23 cellular contexts compared by ENCODE assay signal in genomic region chr3:29639621-29640290, GRCh38.
A peak's percentile ranks its signal among the peaks of the same experiment; 100 is the strongest.
DNase-seq lines count a peak whose midpoint lies in the region; ATAC-seq, FAIRE-seq and TF ChIP-seq lines count a peak whose summit lies in the region.
"Had no signal": no experiment of that assay in that cellular context is flagged by ENCODE, and none has a peak within 500 bp of the region (broad histone marks: within the 10 kb centered on the region; RNA-seq: fewer than 3 reads in every experiment).

No MANE protein-coding gene starts in this region.

- H3K4me1 Mint-ChIP-seq in naive thymus-derived CD8-positive, alpha-beta T cell: no peaks in the 10 kb centered on the region
- H3K4me1 Mint-ChIP-seq: activated CD4-positive, alpha-beta T cell treated with anti-CD3 and anti-CD28 coated beads, Interleukin-2, amount 10 ng/mL, durations not matched to agents 24 days and 14 days; CD14-positive monocyte; T-cell had no signal

- no peak overlapping the region for H4K91ac ChIP-seq in H1 (replicated peaks; ENCODE audit: insufficient read length, low read length)

- no peak overlapping the region for H3K23ac ChIP-seq in H1 (ENCODE audit: insufficient read length)

- no peak overlapping the region for H2BK15ac ChIP-seq in H1 (ENCODE audit: low read length)

- no peak overlapping the region for H3K14ac ChIP-seq in H1 (ENCODE audit: insufficient read length)

- H3K27me3 ChIP-seq in HUES48 (ENCODE audit: control insufficient read depth, insufficient read depth, low read length) (no peaks in the 10 kb centered on the region), H1 (replicated peaks in 1 of 4; ENCODE audit: control insufficient read depth in 3 of 4, extremely low read depth in 1 of 4, insufficient read depth in 3 of 4, low read length in 3 of 4) (no peaks in the 10 kb centered on the region)
- H3K27me3 ChIP-seq: uterus had no signal

- H2BK20ac ChIP-seq in H1 (ENCODE audit: low read length): no peak overlapping the region

- TF ChIP-seq RAD21 in A549 (conservative IDR thresholded peaks at IDR 0.05 in 1 of 2, IDR thresholded peaks at IDR 0.05 in 1 of 2) (no peak), H1 (IDR thresholded peaks at IDR 0.05 in 1 of 2, conservative IDR thresholded peaks at IDR 0.05 in 1 of 2; ENCODE audit: low read depth in 2 of 2, low read length in 2 of 2) (no peak)

- peaks cover 0 to 19% (median 5%) of the 10 kb centered on the region in 5 donors for H3K27me3 Mint-ChIP-seq in naive thymus-derived CD8-positive, alpha-beta T cell
- H3K27me3 Mint-ChIP-seq: activated CD4-positive, alpha-beta T cell treated with anti-CD3 and anti-CD28 coated beads, Interleukin-2, amount 10 ng/mL, durations not matched to agents 24 days and 14 days; progenitor cell of endocrine pancreas; T-cell had no signal

- H3K56ac ChIP-seq in H1 (replicated peaks; ENCODE audit: insufficient read length, low read depth, low read length): peak overlapping the region; percentile 70

- H4K5ac ChIP-seq in H1 (ENCODE audit: insufficient read length, low read depth, low read length): no peak overlapping the region

- DNase-seq in A549 (ENCODE audit: low read depth in 1 of 2, low spot score in 1 of 2) (no peak), H1 (ENCODE audit: low read depth in 1 of 2, low spot score in 2 of 2) (no peak), myocyte (ENCODE audit: low read depth) (peak; percentile 27), NCI-H187 (lab: John Stamatoyannopoulos, UW) (no peak), NCI-H1417 (lab: John Stamatoyannopoulos, UW) (no peak)
- no peak for DNase-seq in naive thymus-derived CD8-positive, alpha-beta T cell
- DNase-seq: activated CD4-positive, alpha-beta T cell treated with anti-CD3 and anti-CD28 coated beads, Interleukin-2, amount 10 ng/mL, durations not matched to agents 24 days and 14 days; activated gamma-delta T cell; GDM1; hypothalamus; Karpas-422; NCI-H1092 treated with DMSO at 0.1 percent for 48 hours; NCI-H526; nephron progenitor cell; substantia nigra; T-cell; uterus had no signal

- no peak overlapping the region for H2BK120ac ChIP-seq in H1 (replicated peaks; ENCODE audit: low read depth, low read length)

- H2AFZ ChIP-seq in H1 (ENCODE audit: low read length): no peak overlapping the region

- H3K4me2 ChIP-seq in A549 (peak overlapping the region; percentile 15; the same call in 2 of the 3 replicates), H1 (ENCODE audit: insufficient read depth in 1 of 2, low read depth in 2 of 2, low read length in 2 of 2) (peak overlapping the region in 1 of 2 experiments; percentile 18; a peak in 1 of 4 replicates)

- CTCF ChIA-PET in A549 (lab: Yijun Ruan, JAX): interaction anchor here (0.6 kb wide), 1 partner anchor 1959 kb away, joined by 3 read pairs; no protein-coding TSS in a partner anchor
- CTCF ChIA-PET in H1 (lab: Charles Lee; ENCODE audit: partially characterized antibody): interaction anchor here (0.6 to 1.1 kb wide), 2 partner anchors 229 to 303 kb away, joined by 3 read pairs; no protein-coding TSS in a partner anchor

- TF ChIP-seq EP300 in A549 (IDR thresholded peaks at IDR 0.05) (no peak), H1 (IDR thresholded peaks at IDR 0.05; ENCODE audit: borderline replicate concordance in 1 of 2, low read depth in 2 of 2, low read length in 2 of 2) (no peak)

- H2BK12ac ChIP-seq in H1 (ENCODE audit: low read depth, low read length): no peak overlapping the region; the same call in 1 of the 2 replicates

- no peaks in the 10 kb centered on the region for H3K36me3 Mint-ChIP-seq in naive thymus-derived CD8-positive, alpha-beta T cell
- H3K36me3 Mint-ChIP-seq: CD14-positive monocyte, T-cell had no signal

- peak; percentile 36 for FAIRE-seq in A549 (lab: Jason Lieb, UNC)
- FAIRE-seq in H1 (lab: Jason Lieb, UNC): no peak
- FAIRE-seq: keratinocyte had no signal

- WGBS in A549 (ENCODE audit: missing lambda C conversion rate): 62% methylated on average over 2 of the region's 2 CpGs
- 60% methylated on average over 2 of the region's 2 CpGs; no CpG with 5 or more reads in 1 of the 2 experiments for WGBS in H1 (ENCODE audit: extremely low coverage in 1 of 2, insufficient coverage in 1 of 2, insufficient read length in 1 of 2, insufficient replicate concordance in 2 of 2, low coverage in 1 of 2, low lambda C conversion rate in 2 of 2, missing lambda C conversion rate in 1 of 2), 2 experiments

- H3K9ac ChIP-seq in HUES48 (ENCODE audit: low read depth, low read length) (no peak overlapping the region), H1 (replicated peaks in 1 of 4; ENCODE audit: extremely low read depth in 1 of 4, low read depth in 3 of 4, low read length in 3 of 4) (no peak overlapping the region)

- no peaks in the 10 kb centered on the region for H3K79me2 ChIP-seq in H1 (ENCODE audit: control insufficient read depth in 1 of 2, insufficient read depth in 2 of 2, low read length in 2 of 2)

- no peak for TF ChIP-seq POLR2A in A549 (IDR thresholded peaks at IDR 0.05; ENCODE audit: low read length)
- TF ChIP-seq POLR2A in H1 (IDR thresholded peaks at IDR 0.05; ENCODE audit: control extremely low read depth in 1 of 2, low read depth in 2 of 2, low read length in 2 of 2): no peak

- H4K8ac ChIP-seq in H1 (ENCODE audit: extremely low read depth, insufficient read depth, low read length): no peak overlapping the region

- H3K23me2 ChIP-seq in H1 (ENCODE audit: low read depth, low read length): no peaks in the 10 kb centered on the region; the same call in 1 of the 2 replicates

- H3K27ac ChIP-seq in A549 (no peak overlapping the region; a peak in 1 of 6 replicates), HUES48 (ENCODE audit: low read depth, low read length) (peak overlapping the region; percentile 36), H1 (ENCODE audit: low read depth, low read length) (no peak overlapping the region)
- H3K27ac ChIP-seq: uterus had no signal

- TF ChIP-seq CTCF in A549 (IDR thresholded peaks at IDR 0.05) (no peak), H1 (IDR thresholded peaks at IDR 0.05; ENCODE audit: control extremely low read depth in 1 of 3, insufficient read depth in 1 of 3, low read depth in 1 of 3, low read length in 3 of 3) (no peak)

- H3K9me3 ChIP-seq in A549 (peaks cover 15% of the 10 kb centered on the region; the same call in 2 of the 3 replicates), HUES48 (ENCODE audit: control insufficient read depth, insufficient read depth, low read length) (peaks cover 3% of the 10 kb centered on the region; the same call in 1 of the 2 replicates), H1 (ENCODE audit: insufficient read depth in 2 of 2, low read depth in 1 of 2, low read length in 1 of 2) (peaks cover 0 to 7% of the 10 kb centered on the region in 2 experiments; a peak in 1 of 4 replicates)
- H3K9me3 ChIP-seq: uterus had no signal

- H2BK5ac ChIP-seq in H1 (ENCODE audit: low read depth, low read length): no peak overlapping the region

- no peak overlapping the region for H3K4me3 Mint-ChIP-seq in naive thymus-derived CD8-positive, alpha-beta T cell
- H3K4me3 Mint-ChIP-seq: activated CD4-positive, alpha-beta T cell treated with anti-CD3 and anti-CD28 coated beads, Interleukin-2, amount 10 ng/mL, durations not matched to agents 24 days and 14 days; CD14-positive monocyte; nephron progenitor cell; T-cell had no signal

- no peak overlapping the region for H2AK5ac ChIP-seq in H1 (ENCODE audit: low read depth, low read length)

- POLR2A ChIA-PET in A549 (lab: Yijun Ruan, JAX) (no interaction called here), H1 (lab: Charles Lee; ENCODE audit: partially characterized antibody) (no interaction called here)
- POLR2A ChIA-PET in naive thymus-derived CD8-positive, alpha-beta T cell (lab: Charles Lee): no interaction called here

- H3K4me1 ChIP-seq in A549 (peaks cover 25% of the 10 kb centered on the region), HUES48 (ENCODE audit: control insufficient read depth, insufficient read depth, low read length) (peaks cover 27% of the 10 kb centered on the region), H1 (replicated peaks in 1 of 4; ENCODE audit: control insufficient read depth in 3 of 4, insufficient read depth in 4 of 4, low read length in 3 of 4) (peaks cover 0 to 8% (median 0%) of the 10 kb centered on the region in 4 experiments; a peak in 2 of 7 replicates)
- H3K4me1 ChIP-seq: uterus had no signal

- no peak overlapping the region for H3K27ac Mint-ChIP-seq in naive thymus-derived CD8-positive, alpha-beta T cell
- H3K27ac Mint-ChIP-seq: activated CD4-positive, alpha-beta T cell treated with anti-CD3 and anti-CD28 coated beads, Interleukin-2, amount 10 ng/mL, durations not matched to agents 24 days and 14 days; CD14-positive monocyte; nephron progenitor cell; progenitor cell of endocrine pancreas; T-cell had no signal

- H3K18ac ChIP-seq in H1 (ENCODE audit: extremely low read depth, low read length): 0 out of 2 replicates have a peak overlapping the region, but pooled peaks have one; percentile 9

- no peaks in the 10 kb centered on the region for H3K79me1 ChIP-seq in H1 (ENCODE audit: low read depth, low read length)

- H3K36me3 ChIP-seq in HUES48 (ENCODE audit: control insufficient read depth, insufficient read depth, low read length) (no peaks in the 10 kb centered on the region), H1 (ENCODE audit: control insufficient read depth in 2 of 4, insufficient read depth in 4 of 4, low read length in 3 of 4) (no peaks in the 10 kb centered on the region; a peak in 1 of 8 replicates)
- H3K36me3 ChIP-seq: uterus had no signal

- H3K4me3 ChIP-seq in A549: no peak overlapping the region
- no peak overlapping the region; the same call in 1 of the 2 replicates for H3K4me3 ChIP-seq in HUES48 (ENCODE audit: low read depth, low read length)
- H3K4me3 ChIP-seq in H1 (ENCODE audit: extremely low read depth in 1 of 4, insufficient read depth in 2 of 4, low read depth in 3 of 4, low read length in 4 of 4): no peak overlapping the region
- H3K4me3 ChIP-seq: uterus had no signal

- H4K20me1 ChIP-seq in H1 (replicated peaks in 1 of 2; ENCODE audit: control insufficient read depth in 1 of 2, insufficient read depth in 2 of 2, low read length in 2 of 2): no peaks in the 10 kb centered on the region

- H3K4ac ChIP-seq in H1 (replicated peaks; ENCODE audit: insufficient read length, low read depth, low read length): no peak overlapping the region

- ATAC-seq in A549 (no peak), GM19351 (IDR thresholded peaks at IDR 0.05; ENCODE audit: unreplicated experiment) (no peak)
- ATAC-seq in naive thymus-derived CD8-positive, alpha-beta T cell: no peak
- ATAC-seq: HCT116, T-cell had no signal

- H3K9me3 Mint-ChIP-seq in naive thymus-derived CD8-positive, alpha-beta T cell: peaks cover 0 to 6% (median 0%) of the 10 kb centered on the region in 9 donors
- H3K9me3 Mint-ChIP-seq: activated CD4-positive, alpha-beta T cell treated with anti-CD3 and anti-CD28 coated beads, Interleukin-2, amount 10 ng/mL, durations not matched to agents 24 days and 14 days had no signal

TF ChIP-seq in A549, 52 proteins besides CTCF, POLR2A, EP300 and RAD21 (continues in another document):
- TF ChIP-seq KDM5A (IDR thresholded peaks at IDR 0.05): no peak
- no peak for TF ChIP-seq GATA3 (IDR thresholded peaks at IDR 0.05; ENCODE audit: borderline replicate concordance)
- TF ChIP-seq CHD4 (IDR thresholded peaks at IDR 0.05; ENCODE audit: borderline replicate concordance): no peak

TF ChIP-seq in H1, 55 proteins besides CTCF, POLR2A, EP300 and RAD21 (continues in another document):
- TF ChIP-seq SP2 (IDR thresholded peaks at IDR 0.05; ENCODE audit: low read length): no peak
- TF ChIP-seq RBBP5 (IDR thresholded peaks at IDR 0.05; ENCODE audit: borderline replicate concordance, low read depth, low read length): no peak
- TF ChIP-seq BRCA1 (IDR thresholded peaks at IDR 0.05; ENCODE audit: low read depth, low read length): no peak
